In genomic region chr1:248857749-248858095, GRCh38 we compare ENCODE assay signal across 8 cellular contexts. TPM values are rescaled to one million over a fixed set of nuclear protein-coding genes. Genes with fewer than 3 reads are reported as not detected.
DNase-seq lines count a peak whose midpoint lies in the region; ATAC-seq, FAIRE-seq and TF ChIP-seq lines count a peak whose summit lies in the region.

No MANE protein-coding gene starts in this region.

- no peaks in the 10 kb centered on the region for H3K27me3 ChIP-seq in SJCRH30
- H3K27me3 ChIP-seq in foreskin keratinocyte: no peaks in the 10 kb centered on the region
- H3K27me3 ChIP-seq in small intestine (ENCODE audit: control insufficient read depth in 2 of 2, insufficient read depth in 2 of 2, low read length in 2 of 2): no peaks in the 10 kb centered on the region

- peak overlapping the region; percentile 89 for H3K27ac ChIP-seq in SJCRH30
- H3K27ac ChIP-seq in foreskin keratinocyte: no peak overlapping the region
- peak overlapping the region in 1 of 2 donors; percentile 93 for H3K27ac ChIP-seq in small intestine (ENCODE audit: low read depth in 1 of 2, low read length in 1 of 2)

- WGBS in small intestine, 3 donors: 8 to 19% (median 17%) methylated on average over 4 of the region's 4 CpGs

- DNase-seq in SJCRH30 (no peak), foreskin keratinocyte (no peak), small intestine (no peak), NCI-H524 treated with DMSO at 0.1 percent for 48 hours (lab: John Stamatoyannopoulos, UW) (no peak), T-helper 9 cell (no peak)

- H3K36me3 ChIP-seq in SJCRH30: peaks cover 3% of the 10 kb centered on the region; the same call in 1 of the 2 replicates
- H3K36me3 ChIP-seq in small intestine (ENCODE audit: control insufficient read depth in 2 of 2, insufficient read depth in 2 of 2, low read length in 2 of 2): no peaks in the 10 kb centered on the region

- TF ChIP-seq CTCF in foreskin keratinocyte (conservative IDR thresholded peaks at IDR 0.05): no peak

- no peaks in the 10 kb centered on the region for H3K9me3 ChIP-seq in SJCRH30 (replicated peaks)
- H3K9me3 ChIP-seq in small intestine (ENCODE audit: control insufficient read depth, low read depth): no peaks in the 10 kb centered on the region

- ATAC-seq in GM21390 (IDR thresholded peaks at IDR 0.05; ENCODE audit: unreplicated experiment) (peak; percentile 1), foreskin keratinocyte (peak; percentile 0), HG03565 (IDR thresholded peaks at IDR 0.05; ENCODE audit: unreplicated experiment) (no peak), HG03460 (IDR thresholded peaks at IDR 0.05; ENCODE audit: unreplicated experiment) (no peak)

- no peak for FAIRE-seq in small intestine (lab: Jason Lieb, UNC)

- peak overlapping the region; percentile 66 for H3K4me3 ChIP-seq in SJCRH30
- peak overlapping the region; percentile 49 to 60 for H3K4me3 ChIP-seq in small intestine (ENCODE audit: low read depth in 1 of 2, low read length in 2 of 2)

- H3K4me1 ChIP-seq in SJCRH30: peaks cover 7% of the 10 kb centered on the region
- no peaks in the 10 kb centered on the region for H3K4me1 ChIP-seq in foreskin keratinocyte
- H3K4me1 ChIP-seq in small intestine (ENCODE audit: control insufficient read depth in 2 of 2, insufficient read depth in 1 of 2, low read depth in 1 of 2, low read length in 1 of 2): peaks cover 0 to 2% of the 10 kb centered on the region in 2 donors

RNA-seq across cellular contexts. Expression of gene ZNF692, which starts 1.2 kb away (rescaled TPM):
- total RNA-seq in SJCRH30 (2014; rRNA removed; shearing (Covaris generic)): 17.2 and 26.4 TPM in 2 replicates
- 26.2 and 27.3 TPM in 2 replicates for total RNA-seq in foreskin keratinocyte
- polyA plus RNA-seq in foreskin keratinocyte: 33.1 and 33.8 TPM in 2 replicates
- polyA plus RNA-seq in small intestine: 100 to 1,000 TPM in 1 of 3 donors, 10 to 100 TPM in 2; 42.2 to 124 (median 94.0) TPM

RNA-seq across cellular contexts. Expression of gene ZNF672, which starts 19.7 kb away (rescaled TPM):
- total RNA-seq in SJCRH30 (2014; rRNA removed; shearing (Covaris generic)): 15.9 and 17.0 TPM in 2 replicates
- 14.9 and 16.1 TPM in 2 replicates for total RNA-seq in foreskin keratinocyte
- polyA plus RNA-seq in foreskin keratinocyte: 13.3 and 15.9 TPM in 2 replicates
- 10 to 100 TPM; 17.2 to 25.7 (median 20.8) TPM for polyA plus RNA-seq in small intestine

RNA-seq across cellular contexts. Expression of gene SH3BP5L, which starts 32.0 kb away (rescaled TPM):
- total RNA-seq in SJCRH30 (2014; rRNA removed; shearing (Covaris generic)): 14.2 and 15.8 TPM in 2 replicates
- total RNA-seq in foreskin keratinocyte: 16.8 and 18.5 TPM in 2 replicates
- polyA plus RNA-seq in foreskin keratinocyte (13.5 and 15.4 TPM in 2 replicates), small intestine (10 to 100 TPM; 19.1 to 38.0 (median 27.3) TPM)

RNA-seq across cellular contexts. Expression of gene PGBD2, which starts 48.3 kb away (rescaled TPM):
- 4.9 and 5.6 TPM in 2 replicates for total RNA-seq in SJCRH30 (2014; rRNA removed; shearing (Covaris generic))
- total RNA-seq in foreskin keratinocyte: 3.4 and 4.1 TPM in 2 replicates
- polyA plus RNA-seq in foreskin keratinocyte (2.0 and 2.4 TPM in 2 replicates), small intestine (10 to 100 TPM in 1 of 3 donors, 1 to 10 TPM in 2; 3.8 to 11.0 (median 6.5) TPM)

Comparison
In these comparisons a context has a peak if more than half of its experiments do, and no peak if none do; other contexts are left out.
1. ATAC-seq: peak in GM21390 (single experiment) and foreskin keratinocyte (single experiment); none in HG03565 (single experiment) and HG03460 (single experiment).